39 cellular contexts compared by ENCODE assay signal in the genomic region with DNA sequence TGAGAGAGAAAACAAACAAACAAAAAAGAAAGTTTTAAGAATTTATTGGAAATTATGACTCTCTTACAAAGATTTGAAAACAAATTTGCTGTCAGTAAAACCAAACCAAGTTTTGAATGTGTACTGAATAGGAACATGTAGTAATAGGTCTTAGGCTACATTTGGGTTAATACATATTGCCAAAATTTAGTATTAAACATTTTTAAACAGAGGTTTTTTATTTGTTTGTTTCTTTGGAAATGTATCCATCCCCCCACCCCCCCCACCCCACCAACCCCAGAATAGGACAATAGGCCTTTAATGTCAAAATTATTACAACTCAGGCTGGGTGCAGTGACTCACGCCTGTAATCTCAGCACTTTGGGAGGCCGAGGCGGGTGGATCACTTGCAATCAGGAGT. TPM values are rescaled to one million over a fixed set of nuclear protein-coding genes. Genes with fewer than 3 reads are reported as not detected.
"Had no signal": no experiment of that assay in that cellular context is flagged by ENCODE, and none has a peak within 500 bp of the region (broad histone marks: within the 10 kb centered on the region; RNA-seq: fewer than 3 reads in every experiment).

No MANE protein-coding gene starts in this region.

- FAIRE-seq: astrocyte, bronchial epithelial cell had no signal

- H3K27me3 ChIP-seq: adrenal gland, ascending aorta, brain microvascular endothelial cell, breast epithelium, cardiac muscle cell had no signal

- DNase-seq: activated effector memory CD4-positive, alpha-beta T cell treated with anti-CD3 and anti-CD28 coated beads, Interleukin-2, amount 50 U/mL, for 16 hours; activated effector memory CD4-positive, alpha-beta T cell treated with Interleukin-2 at 50 U/mL for 16 hours; activated gamma-delta T cell; activated gamma-delta T cell treated with Interleukin-2 at 50 U/mL for 16 hours; activated naive CD4-positive, alpha-beta T cell; activated naive CD4-positive, alpha-beta T cell treated with anti-CD3 and anti-CD28 coated beads for 36 hours; activated naive CD4-positive, alpha-beta T cell treated with anti-CD3 and anti-CD28 coated beads, Interleukin-2, amount 10 ng/mL, durations not matched to agents 7 days and 5 days; activated naive CD4-positive, alpha-beta T cell treated with anti-CD3 and anti-CD28 coated beads, Interleukin-2, amount 50 U/mL, for 16 hours; activated naive CD4-positive, alpha-beta T cell treated with Interleukin-2 at 50 U/mL for 16 hours; activated naive CD8-positive, alpha-beta T cell treated with anti-CD3 and anti-CD28 coated beads for 36 hours; activated naive CD8-positive, alpha-beta T cell treated with anti-CD3 and anti-CD28 coated beads, Interleukin-2, amount 10 ng/mL, durations not matched to agents 7 days and 5 days; activated naive CD8-positive, alpha-beta T cell treated with anti-CD3 and anti-CD28 coated beads, Interleukin-2, amount 50 U/mL, for 24 hours; activated T-cell treated with anti-CD3 and anti-CD28 coated beads, Interleukin-2, amount 50 U/mL, for 1 hour; activated T-cell treated with anti-CD3 and anti-CD28 coated beads, Interleukin-2, amount 50 U/mL, for 24 hours; activated T-cell treated with anti-CD3 and anti-CD28 coated beads, Interleukin-2, amount 50 U/mL, for 4 hours; activated T-cell treated with anti-CD3 and anti-CD28 coated beads, Interleukin-2, amount 50 U/mL, for 48 hours; activated T-cell treated with anti-CD3 and anti-CD28 coated beads, Interleukin-2, amount 50 U/mL, for 72 hours; adrenal gland; amniotic stem cell; amygdala; anterior cingulate cortex; aorta; body of pancreas; brain microvascular endothelial cell; caudate nucleus; central memory CD4-positive, alpha-beta T cell; cerebellar nuclear complex had no signal

- H3K4me1 ChIP-seq: ascending aorta, breast epithelium had no signal

- H3K27ac ChIP-seq: adrenal gland, ascending aorta, body of pancreas, brain microvascular endothelial cell, breast epithelium, cardiac muscle cell had no signal

- ATAC-seq: activated naive CD4-positive, alpha-beta T cell treated with anti-CD3 and anti-CD28 coated beads, Interleukin-2, amount 50 U/mL, for 72 hours; activated naive CD8-positive, alpha-beta T cell treated with anti-CD3 and anti-CD28 coated beads, Interleukin-2, amount 50 U/mL, for 24 hours; activated T-cell treated with anti-CD3 and anti-CD28 coated beads, Interleukin-2, amount 50 U/mL, for 4 hours; activated T-cell treated with anti-CD3 and anti-CD28 coated beads, Interleukin-2, amount 50 U/mL, for 72 hours; activated T-helper 17 cell treated with anti-CD3 and anti-CD28 coated beads, Interleukin-2, amount 50 U/mL, for 72 hours; body of pancreas had no signal

- H3K4me3 ChIP-seq: adrenal gland, ascending aorta, body of pancreas, breast epithelium, cardiac muscle cell had no signal

- H3K9me3 ChIP-seq: adrenal gland, ascending aorta, body of pancreas, breast epithelium had no signal

- H3K36me3 ChIP-seq: adrenal gland, ascending aorta, brain microvascular endothelial cell, breast epithelium, cardiac muscle cell had no signal

RNA-seq across cellular contexts. Expression of gene C6orf118, which starts 2.5 kb away (rescaled TPM):
- total RNA-seq: activated naive CD4-positive, alpha-beta T cell treated with anti-CD3 and anti-CD28 coated beads for 36 hours; activated naive CD4-positive, alpha-beta T cell treated with anti-CD3 and anti-CD28 coated beads, Interleukin-2, amount 50 U/mL, for 72 hours; activated naive CD8-positive, alpha-beta T cell treated with anti-CD3 and anti-CD28 coated beads for 36 hours; activated naive CD8-positive, alpha-beta T cell treated with anti-CD3 and anti-CD28 coated beads, Interleukin-2, amount 10 ng/mL, durations not matched to agents 7 days and 5 days; activated T-cell treated with anti-CD3 and anti-CD28 coated beads, Interleukin-2, amount 50 U/mL, for 4 hours; activated T-cell treated with anti-CD3 and anti-CD28 coated beads, Interleukin-2, amount 50 U/mL, for 72 hours; activated T-helper 1 cell treated with anti-CD3 and anti-CD28 coated beads, Interleukin-12 subunit alpha, Interleukin-12 subunit beta, Interleukin-2, Interleukin-4 antibody, amounts not matched to agents 30 ng/mL and 10 ng/mL and 1 ng/mL, durations not matched to agents 14 hours and 24 hours and 36 hours; activated T-helper 17 cell treated with anti-CD3 and anti-CD28 coated beads, Interleukin-2, amount 50 U/mL, for 72 hours; activated T-helper 2 cell treated with anti-CD3 and anti-CD28 coated beads, Interferon-gamma antibody, Interleukin-2, Interleukin-4, amounts not matched to agents 10 μg/mL and 5 μg/mL and 100 μg/mL, durations not matched to agents 14 hours and 24 hours and 36 hours; adrenal gland; aorta; ascending aorta; astrocyte; breast epithelium; bronchial epithelial cell; cardiac septum; chondrocyte had no signal
- polyA plus RNA-seq: adipose tissue, adrenal gland, aorta, cardiac muscle cell had no signal
